In genomic region chr5:76657683-76658311, GRCh38 we compare ENCODE assay signal across 1 cellular context.
TF ChIP-seq lines count a peak whose summit lies in the region.

No MANE protein-coding gene starts in this region.

TF ChIP-seq in K562, 482 proteins besides CTCF, POLR2A, EP300 and RAD21 (continued from another document and continues in another):
- TF ChIP-seq MBD1 (CRISPR knock-in tag; IDR thresholded peaks at IDR 0.05) (no peak), ZNF133 (CRISPR knock-in tag; IDR thresholded peaks at IDR 0.05) (no peak), SIRT6 (IDR thresholded peaks at IDR 0.05; ENCODE audit: low read depth, low read length) (no peak), THRAP3 (IDR thresholded peaks at IDR 0.05; ENCODE audit: borderline replicate concordance) (no peak), NR4A1 (CRISPR knock-in tag; IDR thresholded peaks at IDR 0.05) (no peak), NR4A1 (tag; IDR thresholded peaks at IDR 0.05) (peak; percentile 93), TEAD2 (tag; IDR thresholded peaks at IDR 0.05) (peak; percentile 84), STAT5B (CRISPR knock-in tag; IDR thresholded peaks at IDR 0.05) (no peak), KDM5B (IDR thresholded peaks at IDR 0.05; ENCODE audit: insufficient replicate concordance, low read depth, low read length) (no peak), TRIM28 (IDR thresholded peaks at IDR 0.05) (0 out of 2 replicates have a peak, but pooled peaks have one; percentile 73), GATAD2B (IDR thresholded peaks at IDR 0.05; ENCODE audit: borderline replicate concordance) (peak; percentile 86), ZNF23 (CRISPR knock-in tag; IDR thresholded peaks at IDR 0.05) (peak; percentile 9; the same call in 1 of the 2 replicates), PKNOX1 (IDR thresholded peaks at IDR 0.05) (no peak; the same call in 1 of the 2 replicates), CREB1 (IDR thresholded peaks at IDR 0.05) (peak; percentile 78), CREB1 (CRISPR knock-in tag; IDR thresholded peaks at IDR 0.05) (no peak), ZNF134 (CRISPR knock-in tag; conservative IDR thresholded peaks at IDR 0.05) (0 out of 2 replicates have a peak, but pooled peaks have one; percentile 17), SIX5 (IDR thresholded peaks at IDR 0.05; ENCODE audit: borderline replicate concordance in 1 of 2, insufficient read depth in 1 of 2, low read depth in 1 of 2, low read length in 2 of 2) (no peak), SRSF9 (IDR thresholded peaks at IDR 0.05; ENCODE audit: borderline replicate concordance, low read depth, low read length) (no peak), HLTF (IDR thresholded peaks at IDR 0.05) (peak; percentile 96), THRA (IDR thresholded peaks at IDR 0.05) (no peak), GTF2F1 (IDR thresholded peaks at IDR 0.05; ENCODE audit: low read depth, low read length) (no peak), TBP (optimal IDR thresholded peaks at IDR 0.05; ENCODE audit: low read depth, low read length) (peak; percentile 29), CHCHD3 (CRISPR knock-in tag; IDR thresholded peaks at IDR 0.05) (no peak), ZNF253 (CRISPR knock-in tag; conservative IDR thresholded peaks at IDR 0.05) (no peak), SNIP1 (IDR thresholded peaks at IDR 0.05; ENCODE audit: low read depth) (no peak), BRF1 (IDR thresholded peaks at IDR 0.05; ENCODE audit: borderline replicate concordance, extremely low read depth, insufficient read length) (no peak), MTA1 (IDR thresholded peaks at IDR 0.05; ENCODE audit: borderline replicate concordance) (peak; percentile 90), BRCA1 (IDR thresholded peaks at IDR 0.05) (no peak), BRCA1 (CRISPR knock-in tag; IDR thresholded peaks at IDR 0.05) (no peak), YY1 (IDR thresholded peaks at IDR 0.05; ENCODE audit: borderline replicate concordance in 1 of 3, control insufficient read depth in 1 of 3, extremely low read depth in 1 of 3, insufficient read depth in 3 of 3, insufficient read length in 1 of 3, insufficient replicate concordance in 2 of 3, low read depth in 1 of 3, low read length in 2 of 3) (no peak), RUNX1 (IDR thresholded peaks at IDR 0.05; ENCODE audit: low read depth) (peak; percentile 86), NUFIP1 (IDR thresholded peaks at IDR 0.05; ENCODE audit: partially characterized antibody) (no peak), JUND (IDR thresholded peaks at IDR 0.05; ENCODE audit: borderline replicate concordance, low read depth, low read length) (peak; percentile 71; the same call in 1 of the 2 replicates), JUND (tag; IDR thresholded peaks at IDR 0.05; ENCODE audit: borderline replicate concordance, low read depth, low read length) (peak; percentile 9; the same call in 1 of the 3 replicates), DMBX1 (CRISPR knock-in tag; IDR thresholded peaks at IDR 0.05; ENCODE audit: borderline replicate concordance) (peak; percentile 97), NR0B1 (IDR thresholded peaks at IDR 0.05; ENCODE audit: partially characterized antibody) (no peak), FUS (optimal IDR thresholded peaks at IDR 0.05; ENCODE audit: low read depth, low read length) (no peak), FIP1L1 (IDR thresholded peaks at IDR 0.05; ENCODE audit: low read depth, low read length, poor library complexity, severe bottlenecking) (no peak), HBP1 (CRISPR knock-in tag; IDR thresholded peaks at IDR 0.05) (peak; percentile 84), ADNP (tag; IDR thresholded peaks at IDR 0.05) (no peak), ZNF778 (CRISPR knock-in tag; IDR thresholded peaks at IDR 0.05) (no peak), CCNT2 (IDR thresholded peaks at IDR 0.05; ENCODE audit: borderline replicate concordance, extremely low read depth, insufficient read length, low read depth, low read length) (peak; percentile 98), MED1 (CRISPR knock-in tag; IDR thresholded peaks at IDR 0.05; ENCODE audit: borderline replicate concordance) (no peak), ZNF197 (CRISPR knock-in tag; IDR thresholded peaks at IDR 0.05; ENCODE audit: low read depth) (peak; percentile 92), ATF6 (CRISPR knock-in tag; IDR thresholded peaks at IDR 0.05) (no peak), TAF7 (tag; IDR thresholded peaks at IDR 0.05) (no peak), NFXL1 (CRISPR knock-in tag; IDR thresholded peaks at IDR 0.05) (no peak), NCOA4 (IDR thresholded peaks at IDR 0.05; ENCODE audit: partially characterized antibody) (peak; percentile 90), DDX20 (tag; IDR thresholded peaks at IDR 0.05; ENCODE audit: low read depth) (no peak), MAZ (CRISPR knock-in tag; conservative IDR thresholded peaks at IDR 0.05 in 1 of 2, IDR thresholded peaks at IDR 0.05 in 1 of 2) (peak in 1 of 2 experiments; percentile 59; a peak in 2 of 4 replicates), ZNF609 (CRISPR knock-in tag; IDR thresholded peaks at IDR 0.05; ENCODE audit: borderline replicate concordance) (peak; percentile 62; the same call in 1 of the 2 replicates), E2F3 (CRISPR knock-in tag; IDR thresholded peaks at IDR 0.05) (no peak), TAF9B (IDR thresholded peaks at IDR 0.05; ENCODE audit: partially characterized antibody) (peak; percentile 30), CAMTA2 (CRISPR knock-in tag; conservative IDR thresholded peaks at IDR 0.05) (no peak), ZNF518B (CRISPR knock-in tag; IDR thresholded peaks at IDR 0.05) (no peak)
